23 cellular contexts compared by ENCODE assay signal in the genomic region with DNA sequence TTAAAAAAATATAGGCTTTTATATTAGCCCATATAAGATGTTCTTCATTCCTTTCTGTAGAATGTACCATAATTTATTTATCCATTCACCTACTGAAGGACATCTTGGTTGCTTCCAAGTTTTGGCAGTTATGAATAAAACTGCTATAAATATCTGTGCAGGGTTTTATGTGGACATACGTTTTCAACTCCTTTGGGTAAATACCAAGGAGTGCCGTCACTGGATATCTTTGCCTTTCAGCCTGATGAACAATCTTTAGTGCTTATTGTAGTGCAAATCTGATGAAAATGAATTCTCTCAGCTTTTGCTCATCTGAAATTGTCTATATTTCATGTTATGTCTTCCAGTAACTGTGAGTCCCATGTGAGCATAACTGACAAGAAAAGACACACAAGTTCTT. TPM values are rescaled to one million over a fixed set of nuclear protein-coding genes. Genes with fewer than 3 reads are reported as not detected.
A peak's percentile ranks its signal among the peaks of the same experiment; 100 is the strongest.
DNase-seq lines count a peak whose midpoint lies in the region; ATAC-seq, FAIRE-seq and TF ChIP-seq lines count a peak whose summit lies in the region.
"Had no signal": no experiment of that assay in that cellular context is flagged by ENCODE, and none has a peak within 500 bp of the region (broad histone marks: within the 10 kb centered on the region; RNA-seq: fewer than 3 reads in every experiment).

No MANE protein-coding gene starts in this region.

- TF ChIP-seq POLR2A in GM12878 (IDR thresholded peaks at IDR 0.05; ENCODE audit: low read depth, low read length), result no peak

- no peak for TF ChIP-seq EP300 in GM12878 (IDR thresholded peaks at IDR 0.05; ENCODE audit: borderline replicate concordance in 1 of 2, control insufficient read depth in 1 of 2, low read depth in 2 of 2, low read length in 2 of 2)

- H4K20me1 ChIP-seq in DOHH2 (ENCODE audit: control insufficient read depth, insufficient read depth, low read depth, low read length) (no peaks in the 10 kb centered on the region), GM12878 (ENCODE audit: control insufficient read depth, insufficient read depth) (no peaks in the 10 kb centered on the region)

- peak; percentile 7 for DNase-seq in LNCaP clone FGC (ENCODE audit: low read depth)
- DNase-seq in GM12878 (ENCODE audit: low read depth, low spot score), result no peak
- no peak for DNase-seq in NCI-H1048 (lab: John Stamatoyannopoulos, UW)
- DNase-seq in A172 (ENCODE audit: low spot score), result no peak
- DNase-seq in AML-193 (lab: John Stamatoyannopoulos, UW), result no peak
- no peak for DNase-seq in psoas muscle
- DNase-seq: C1 segment of cervical spinal cord; CD8-positive, alpha-beta T cell; DMS153; GDM1; Kasumi-1; MM.1S; NCI-H1105 treated with DMSO at 0.1 percent for 48 hours; NCI-H2081; NCI-H2171; NCI-H345; NCI-H526 treated with DMSO at 0.1 percent for 48 hours; OCI-M1; SJCRH30 had no signal

- H3K36me3 Mint-ChIP-seq in nephron (ENCODE audit: low read depth), result peaks cover 3% of the 10 kb centered on the region
- H3K36me3 Mint-ChIP-seq: CD8-positive, alpha-beta T cell had no signal

- ATAC-seq in GM12878 (no peak), psoas muscle (no peak)
- ATAC-seq: CD8-positive, alpha-beta T cell had no signal

- in situ Hi-C loops in GM12878 (cut with MboI), result loop anchor here (5.0 kb wide), 1 partner anchor 33 kb away; no protein-coding TSS in a partner anchor

- CTCF ChIA-PET in GM12878 (lab: Yijun Ruan, JAX), result interaction anchor here (0.7 to 8.6 kb wide), 5 partner anchors 25 to 241 kb away, joined by 3 to 112 read pairs (median 13); a partner anchor contains a TSS

- peaks cover 25% of the 10 kb centered on the region for H3K4me1 Mint-ChIP-seq in nephron

- peaks cover 51% of the 10 kb centered on the region for H3F3A ChIP-seq in DOHH2 (ENCODE audit: control insufficient read depth, insufficient read depth)

- H3K9me3 Mint-ChIP-seq in nephron, result peaks cover 8% of the 10 kb centered on the region
- H3K9me3 Mint-ChIP-seq: CD8-positive, alpha-beta T cell had no signal

- peak overlapping the region; percentile 1 to 70 (median 63) for H3K27ac Mint-ChIP-seq in nephron
- H3K27ac Mint-ChIP-seq: CD8-positive, alpha-beta T cell had no signal

- FAIRE-seq in GM12878 (lab: Jason Lieb, UNC), result no peak
- FAIRE-seq: H1, RCC 7860 had no signal

- intact Hi-C loops in GM12878 (cut with micrococcal nuclease; ENCODE audit: unreplicated experiment), result loop anchor here (5.0 to 10.0 kb wide), 3 partner anchors 93 to 366 kb away; a partner anchor contains a TSS
- intact Hi-C loops in psoas muscle (cut with DNase I), result no loop called here

- no TSS peak for BruUV-seq in GM12878 (replicated peaks; lab: Mats Ljungman, UMichigan)

- H3K9me3 ChIP-seq in DOHH2 (ENCODE audit: control insufficient read depth, insufficient read depth, low read length), result peaks cover 10% of the 10 kb centered on the region
- no peaks in the 10 kb centered on the region; the same call in 2 of the 3 replicates for H3K9me3 ChIP-seq in GM12878 (replicated peaks; ENCODE audit: control insufficient read depth, insufficient read depth, low read length)
- H3K9me3 ChIP-seq in psoas muscle, result peaks cover 4% of the 10 kb centered on the region
- H3K9me3 ChIP-seq: SJCRH30 had no signal

- no peak for TF ChIP-seq RAD21 in GM12878 (IDR thresholded peaks at IDR 0.05; ENCODE audit: insufficient read depth, low read depth, low read length)

- RAD21 ChIA-PET in GM12878 (lab: Charles Lee; ENCODE audit: unreplicated experiment), result interaction anchor here (1.3 to 2.6 kb wide), 3 partner anchors 11 to 40 kb away, joined by 3 to 15 read pairs (median 6); no protein-coding TSS in a partner anchor

- no peaks in the 10 kb centered on the region for H3K9me2 ChIP-seq in DOHH2 (replicated peaks; ENCODE audit: control insufficient read depth, low read length)

- POLR2A ChIA-PET in GM12878 (lab: Charles Lee), result interaction anchor here (1.5 to 5.2 kb wide), 3 partner anchors 27 to 41 kb away, joined by 6 to 23 read pairs (median 7); no protein-coding TSS in a partner anchor

- H3K4me2 ChIP-seq in DOHH2 (ENCODE audit: low read length), result no peak overlapping the region
- H3K4me2 ChIP-seq in GM12878 (ENCODE audit: control insufficient read depth, insufficient read depth), result no peak overlapping the region

- no peaks in the 10 kb centered on the region for H3K27me3 Mint-ChIP-seq in nephron (ENCODE audit: low read depth)

- no peak overlapping the region for H2AFZ ChIP-seq in GM12878 (ENCODE audit: control insufficient read depth, low read depth, low read length)

- H3K27me3 ChIP-seq in DOHH2 (ENCODE audit: control insufficient read depth, low read length) (no peaks in the 10 kb centered on the region), GM12878 (replicated peaks in 1 of 2; ENCODE audit: control insufficient read depth in 2 of 2, insufficient read depth in 2 of 2, low read length in 1 of 2) (no peaks in the 10 kb centered on the region), psoas muscle (ENCODE audit: insufficient read depth in 3 of 3, low read length in 2 of 3) (no peaks in the 10 kb centered on the region)
- H3K27me3 ChIP-seq: SJCRH30 had no signal

- TF ChIP-seq CTCF in DOHH2 (IDR thresholded peaks at IDR 0.05; ENCODE audit: low read depth, low read length, poor library complexity, severe bottlenecking) (no peak), LNCaP clone FGC (IDR thresholded peaks at IDR 0.05; ENCODE audit: control insufficient read depth, extremely low read depth, insufficient read depth) (no peak), GM12878 (IDR thresholded peaks at IDR 0.05 in 2 of 3, conservative IDR thresholded peaks at IDR 0.05 in 1 of 3; ENCODE audit: control insufficient read depth in 2 of 3, extremely low read depth in 1 of 3, insufficient read depth in 1 of 3, low read depth in 3 of 3, low read length in 3 of 3) (no peak), nephron (IDR thresholded peaks at IDR 0.05; ENCODE audit: unreplicated experiment in 3 of 3) (no peak), psoas muscle (IDR thresholded peaks at IDR 0.05) (no peak)

- no peaks in the 10 kb centered on the region for H3K79me2 ChIP-seq in DOHH2 (ENCODE audit: control insufficient read depth, low read length)
- no peaks in the 10 kb centered on the region for H3K79me2 ChIP-seq in GM12878 (ENCODE audit: control insufficient read depth, insufficient read depth, low read length)

- no peak overlapping the region for H3K9ac ChIP-seq in GM12878 (ENCODE audit: control insufficient read depth, insufficient read depth, low read length)

- WGBS in GM12878 (ENCODE audit: insufficient coverage, insufficient replicate concordance, low lambda C conversion rate, missing lambda C conversion rate), result 66% methylated on average over 2 of the region's 2 CpGs
- 23 to 33% (median 25%) methylated on average over 2 of the region's 2 CpGs for WGBS in psoas muscle, 3 donors

- H3K27ac ChIP-seq in DOHH2 (ENCODE audit: low read depth, low read length) (peak overlapping the region; percentile 74), GM12878 (ENCODE audit: control insufficient read depth, insufficient read depth) (peak overlapping the region; percentile 99; the same call in 1 of the 2 replicates), psoas muscle (no peak overlapping the region)
- H3K27ac ChIP-seq: SJCRH30 had no signal

- H3K4me3 Mint-ChIP-seq in nephron, result no peak overlapping the region
- H3K4me3 Mint-ChIP-seq: CD8-positive, alpha-beta T cell had no signal

- H3K36me3 ChIP-seq in DOHH2 (ENCODE audit: control insufficient read depth, low read length), result peaks cover 11% of the 10 kb centered on the region
- H3K36me3 ChIP-seq in GM12878 (ENCODE audit: control insufficient read depth in 2 of 2, insufficient read depth in 2 of 2, low read length in 1 of 2), result no peaks in the 10 kb centered on the region
- no peaks in the 10 kb centered on the region for H3K36me3 ChIP-seq in psoas muscle (ENCODE audit: insufficient read depth in 1 of 2, low read depth in 1 of 2)
- H3K36me3 ChIP-seq: SJCRH30 had no signal

- H3K4me1 ChIP-seq in DOHH2 (ENCODE audit: control insufficient read depth, low read length), result peaks cover 66% of the 10 kb centered on the region
- peaks cover 50% of the 10 kb centered on the region for H3K4me1 ChIP-seq in GM12878 (ENCODE audit: control insufficient read depth, insufficient read depth, low read length)
- H3K4me1 ChIP-seq in psoas muscle, result no peaks in the 10 kb centered on the region

- H3K4me3 ChIP-seq in DOHH2 (ENCODE audit: low read length) (no peak overlapping the region), LNCaP clone FGC (ENCODE audit: low read depth, low read length) (no peak overlapping the region), GM12878 (no peak overlapping the region), psoas muscle (no peak overlapping the region)
- H3K4me3 ChIP-seq: SJCRH30 had no signal

- SMC1A ChIA-PET in GM12878 (lab: Charles Lee; ENCODE audit: uncharacterized antibody, unreplicated experiment), result interaction anchor here (1.0 to 3.3 kb wide), 3 partner anchors 14 to 42 kb away, joined by 3 to 39 read pairs (median 7); no protein-coding TSS in a partner anchor

TF ChIP-seq in GM12878, 131 proteins besides CTCF, POLR2A, EP300 and RAD21 (continues in another document):
- no peak for TF ChIP-seq POLR2AphosphoS2 (IDR thresholded peaks at IDR 0.05; ENCODE audit: low read depth, low read length)
- no peak for TF ChIP-seq NR2C1 (IDR thresholded peaks at IDR 0.05)
- no peak for TF ChIP-seq KAT2A (conservative IDR thresholded peaks at IDR 0.05; ENCODE audit: control insufficient read depth, low read depth, low read length)
- TF ChIP-seq BACH1 (IDR thresholded peaks at IDR 0.05; ENCODE audit: borderline replicate concordance), result no peak
- TF ChIP-seq HDGF (IDR thresholded peaks at IDR 0.05), result no peak

RNA-seq across cellular contexts. Expression of a gene that starts 26.6 kb away (rescaled TPM):
- 46.6 and 51.1 TPM in 2 replicates for total RNA-seq in GM12878 (2013; cell fraction: nucleolus; rRNA removed)
- total RNA-seq in GM12878 (2014; rRNA removed), result 47.8 and 65.9 TPM in 2 replicates
- total RNA-seq in GM12878 (2014; rRNA removed; fragmentation: Illumina TruSeq; extraction: Trizol), result 68.4 and 71.7 TPM in 2 replicates
- total RNA-seq in GM12878 (2021), result 48.1 and 48.2 TPM in 2 replicates
- 14.3 TPM for polyA plus RNA-seq in GM12878 (2011; ENCODE audit: low read depth)
- 23.0 and 34.7 TPM in 2 replicates for polyA plus RNA-seq in GM12878 (2011; rRNA removed)
- 13.1 and 15.1 TPM in 2 replicates for polyA plus RNA-seq in GM12878 (2011; cell fraction: cytosol; rRNA removed)
- polyA plus RNA-seq in GM12878 (2011; cell fraction: nucleus; rRNA removed), result 22.6 and 29.1 TPM in 2 replicates
- polyA plus RNA-seq in GM12878 (2012), result 28.7 and 29.9 TPM in 2 replicates
- polyA plus RNA-seq in GM12878 (2014; fragmentation: Illumina TruSeq; extraction: Trizol), result 49.3 and 62.5 TPM in 2 replicates
- 10 to 100 TPM; 25.3 to 28.2 TPM for polyA plus RNA-seq in GM12878 (2014; fragmentation: Nextera tagmentation; extraction: Ambion mirVana)
- polyA plus RNA-seq in GM12878 (2014; rRNA removed), result 34.6 and 42.3 TPM in 2 replicates
- polyA plus RNA-seq in GM12878 (2016; fragmentation: Nextera tagmentation; extraction: Ambion mirVana), result 10 to 100 TPM; 41.9 to 45.5 TPM
- polyA minus RNA-seq in GM12878 (2011; rRNA and poly(A)+ RNA removed), result 42.4 and 53.2 TPM in 2 replicates
- polyA minus RNA-seq in GM12878 (2011; cell fraction: cytosol; rRNA and poly(A)+ RNA removed), result 6.0 and 13.4 TPM in 2 replicates
- 8.2 and 12.5 TPM in 2 replicates for polyA minus RNA-seq in GM12878 (2011; cell fraction: nucleus; rRNA and poly(A)+ RNA removed)
- 16.6 and 18.1 TPM in 2 replicates for total RNA-seq in A172 (2014; rRNA removed; shearing (Covaris generic))
- 1 to 10 TPM in 2 of 4 donors, under 1 TPM in 2; 0.27 to 2.4 (median 1.4) TPM for total RNA-seq in psoas muscle
- 10 to 100 TPM in 1 of 3 donors, 1 to 10 TPM in 1, under 1 TPM in 1; 0.74 to 15.6 (median 1.7) TPM for polyA plus RNA-seq in psoas muscle
